Comparison of ENCODE assay signal across 14 cellular contexts in genomic region chr11:132064987-132065620, GRCh38.
A peak's percentile ranks its signal among the peaks of the same experiment; 100 is the strongest.
DNase-seq lines count a peak whose midpoint lies in the region; ATAC-seq, FAIRE-seq and TF ChIP-seq lines count a peak whose summit lies in the region.
"Had no signal": no experiment of that assay in that cellular context is flagged by ENCODE, and none has a peak within 500 bp of the region (broad histone marks: within the 10 kb centered on the region; RNA-seq: fewer than 3 reads in every experiment).

No MANE protein-coding gene starts in this region.

- intact Hi-C loops in right lobe of liver (cut with DNase I) (no loop called here), HepG2 (cut with micrococcal nuclease; ENCODE audit: unreplicated experiment) (no loop called here)

- peaks cover 7% of the 10 kb centered on the region for H3K36me3 Mint-ChIP-seq in endothelial cell (ENCODE audit: low read depth, unreplicated experiment)

- H3K4me1 ChIP-seq in right lobe of liver (no peaks in the 10 kb centered on the region), HepG2 (ENCODE audit: insufficient read depth, low read length) (no peaks in the 10 kb centered on the region)

- H2AFZ ChIP-seq in HepG2 (ENCODE audit: low read length), result no peak overlapping the region

- no peaks in the 10 kb centered on the region for H3K4me1 Mint-ChIP-seq in endothelial cell (ENCODE audit: unreplicated experiment)
- H3K4me1 Mint-ChIP-seq: B cell had no signal

- H3K79me2 ChIP-seq in HepG2 (ENCODE audit: insufficient read depth, low read length), result no peaks in the 10 kb centered on the region

- TF ChIP-seq POLR2A in right lobe of liver (IDR thresholded peaks at IDR 0.05) (no peak), HepG2 (IDR thresholded peaks at IDR 0.05; ENCODE audit: insufficient read depth in 1 of 2, low read depth in 2 of 2, low read length in 2 of 2) (no peak)

- no peaks in the 10 kb centered on the region for H4K20me1 ChIP-seq in HepG2 (ENCODE audit: insufficient read depth, low read length)

- H3K27me3 Mint-ChIP-seq in endothelial cell (ENCODE audit: unreplicated experiment), result no peaks in the 10 kb centered on the region
- H3K27me3 Mint-ChIP-seq: B cell had no signal

- in situ Hi-C loops in HepG2 (cut with HindIII; ENCODE audit: extremely low pct_ligation_motif_present, low pct_unique_long_range_greater_than_20kb), result no loop called here

- DNase-seq in right lobe of liver (no peak), HepG2 (ENCODE audit: low spot score) (no peak), astrocyte of the hippocampus (ENCODE audit: low read depth, low spot score) (peak; percentile 95), kidney epithelial cell (ENCODE audit: low read depth) (peak; percentile 99), cerebellum (ENCODE audit: low spot score) (no peak), NCI-H1048 (lab: John Stamatoyannopoulos, UW) (no peak), endothelial cell (ENCODE audit: low spot score) (no peak)
- no peak for DNase-seq in stimulated activated CD4-positive, alpha-beta T cell treated with anti-CD3 and anti-CD28 coated beads, Interleukin-15, amount 100 ng/mL, for 24 hours
- DNase-seq: activated T-cell treated with anti-CD3 and anti-CD28 coated beads for 4 hours, cortex of kidney, NCI-H187, retina had no signal

- CTCF ChIA-PET in HepG2 (lab: Yijun Ruan, JAX; ENCODE audit: low intra/inter-chr PET ratio, low total read pairs), result no interaction called here

- H3K9me3 ChIP-seq in right lobe of liver (no peaks in the 10 kb centered on the region), HepG2 (ENCODE audit: low read length) (peaks cover 43% of the 10 kb centered on the region)

- 26% methylated on average over 4 of the region's 4 CpGs for WGBS in right lobe of liver (ENCODE audit: insufficient coverage, low coverage, low lambda C conversion rate, missing lambda C conversion rate)
- WGBS in HepG2 (ENCODE audit: low lambda C conversion rate), result 0% methylated on average over 4 of the region's 4 CpGs

- no TSS peak for BruUV-seq in HepG2 (replicated peaks; lab: Mats Ljungman, UMichigan)

- H3K27ac ChIP-seq in right lobe of liver (no peak overlapping the region), HepG2 (ENCODE audit: extremely low read length, insufficient read depth, low read length) (no peak overlapping the region)

- no peaks in the 10 kb centered on the region for H3K9me3 Mint-ChIP-seq in endothelial cell (ENCODE audit: unreplicated experiment)

- no peak for TF ChIP-seq RAD21 in HepG2 (CRISPR knock-in tag; IDR thresholded peaks at IDR 0.05)

- POLR2A ChIA-PET in HepG2 (lab: Yijun Ruan, JAX), result no interaction called here

- TF ChIP-seq CTCF in right lobe of liver (IDR thresholded peaks at IDR 0.05) (no peak), HepG2 (CRISPR knock-in tag; IDR thresholded peaks at IDR 0.05) (no peak), kidney epithelial cell (IDR thresholded peaks at IDR 0.05; ENCODE audit: insufficient read depth, low read length, poor library complexity, severe bottlenecking) (no peak), endothelial cell (IDR thresholded peaks at IDR 0.05; ENCODE audit: unreplicated experiment) (no peak)

- H3K4me2 ChIP-seq in HepG2 (ENCODE audit: low read depth, low read length), result no peak overlapping the region

- H3K27me3 ChIP-seq in right lobe of liver, result no peaks in the 10 kb centered on the region
- no peaks in the 10 kb centered on the region for H3K27me3 ChIP-seq in HepG2 (ENCODE audit: control insufficient read depth in 1 of 2, insufficient read depth in 2 of 2, low read length in 2 of 2)
- H3K27me3 ChIP-seq in kidney epithelial cell (ENCODE audit: control insufficient read depth, insufficient read depth, low read length), result no peaks in the 10 kb centered on the region

- TF ChIP-seq EP300 in HepG2 (IDR thresholded peaks at IDR 0.05; ENCODE audit: low read depth in 2 of 2, low read length in 2 of 2), result no peak
- no peak for TF ChIP-seq EP300 in HepG2 (CRISPR knock-in tag; IDR thresholded peaks at IDR 0.05; ENCODE audit: borderline replicate concordance)

- no peak overlapping the region for H3K27ac Mint-ChIP-seq in endothelial cell (ENCODE audit: unreplicated experiment)
- H3K27ac Mint-ChIP-seq: B cell had no signal

- H3K9ac ChIP-seq in HepG2 (ENCODE audit: insufficient read depth, low read depth, low read length), result no peak overlapping the region

- no peak overlapping the region for H3K4me3 ChIP-seq in right lobe of liver
- H3K4me3 ChIP-seq in HepG2 (replicated peaks in 1 of 3; ENCODE audit: insufficient read depth in 1 of 3, low read depth in 2 of 3, low read length in 3 of 3), result no peak overlapping the region
- no peak overlapping the region for H3K4me3 ChIP-seq in kidney epithelial cell (ENCODE audit: low read depth, low read length)

- no peaks in the 10 kb centered on the region for H3K36me3 ChIP-seq in right lobe of liver
- no peaks in the 10 kb centered on the region for H3K36me3 ChIP-seq in HepG2 (replicated peaks in 1 of 2; ENCODE audit: control insufficient read depth in 1 of 2, insufficient read depth in 2 of 2, low read length in 2 of 2)
- H3K36me3 ChIP-seq in kidney epithelial cell (ENCODE audit: control insufficient read depth, insufficient read depth, low read length), result no peaks in the 10 kb centered on the region

- FAIRE-seq in HepG2 (lab: Jason Lieb, UNC), result no peak
- FAIRE-seq: islet of Langerhans had no signal

- ATAC-seq in right lobe of liver (peak in 3 of 4 donors; percentile 28 to 34 (median 30)), HepG2 (no peak)

- H3K4me3 Mint-ChIP-seq in endothelial cell (ENCODE audit: unreplicated experiment), result no peak overlapping the region
- H3K4me3 Mint-ChIP-seq: B cell had no signal

TF ChIP-seq in HepG2, 621 proteins besides CTCF, POLR2A, EP300 and RAD21 (continues in another document):
- TF ChIP-seq NR3C1 (CRISPR knock-in tag; IDR thresholded peaks at IDR 0.05) (no peak), KLF13 (CRISPR knock-in tag; IDR thresholded peaks at IDR 0.05) (no peak), SP140L (CRISPR knock-in tag; IDR thresholded peaks at IDR 0.05; ENCODE audit: borderline replicate concordance) (no peak), DMTF1 (CRISPR knock-in tag; IDR thresholded peaks at IDR 0.05) (no peak), GATAD2A (CRISPR knock-in tag; IDR thresholded peaks at IDR 0.05) (no peak), TBX2 (CRISPR knock-in tag; IDR thresholded peaks at IDR 0.05; ENCODE audit: borderline replicate concordance) (no peak), THRA (CRISPR knock-in tag; IDR thresholded peaks at IDR 0.05; ENCODE audit: borderline replicate concordance) (no peak)

Comparison
In these comparisons a context has a peak if more than half of its experiments do, and no peak if none do; other contexts are left out.
1. DNase-seq: peak in astrocyte of the hippocampus (single experiment) and kidney epithelial cell (single experiment); none in right lobe of liver (0 of 3), HepG2 (single experiment), cerebellum (single experiment), NCI-H1048 (single experiment), stimulated activated CD4-positive, alpha-beta T cell treated with anti-CD3 and anti-CD28 coated beads, Interleukin-15, amount 100 ng/mL, for 24 hours (single experiment) and endothelial cell (single experiment).